Comparison of ENCODE assay signal across 16 cellular contexts in genomic region chr3:11549580-11550140, GRCh38.
DNase-seq lines count a peak whose midpoint lies in the region; ATAC-seq and TF ChIP-seq lines count a peak whose summit lies in the region.
"Had no signal": no experiment of that assay in that cellular context is flagged by ENCODE, and none has a peak within 500 bp of the region (broad histone marks: within the 10 kb centered on the region; RNA-seq: fewer than 3 reads in every experiment).

No MANE protein-coding gene starts in this region.

- H3K4me1 Mint-ChIP-seq in progenitor cell of endocrine pancreas (ENCODE audit: low read depth) = no peaks in the 10 kb centered on the region

- no peak for ATAC-seq in GM18498 (IDR thresholded peaks at IDR 0.05; ENCODE audit: unreplicated experiment)

- H3K36me3 ChIP-seq in BLaER1 treated with 17β-estradiol and CSF1 and Interleukin-3, amounts not matched to agents 10 nM and 100 nM = peaks cover 20 to 45% (median 26%) of the 10 kb centered on the region in 11 experiments
- H3K36me3 ChIP-seq: colonic mucosa had no signal

- no peaks in the 10 kb centered on the region for H3K27me3 ChIP-seq in BLaER1 treated with 17β-estradiol and CSF1 and Interleukin-3, amounts not matched to agents 10 nM and 100 nM
- H3K27me3 ChIP-seq: colonic mucosa, upper lobe of left lung had no signal

- H3K36me3 Mint-ChIP-seq in progenitor cell of endocrine pancreas (ENCODE audit: insufficient read depth) = peaks cover 22% of the 10 kb centered on the region

- no peak overlapping the region; a peak in 1 of 22 replicates for H3K9ac ChIP-seq in BLaER1 treated with 17β-estradiol and CSF1 and Interleukin-3, amounts not matched to agents 10 nM and 100 nM

- H3K27ac Mint-ChIP-seq in progenitor cell of endocrine pancreas = peak overlapping the region; percentile 82
- H3K27ac Mint-ChIP-seq: activated CD4-positive, alpha-beta memory T cell treated with anti-CD3 and anti-CD28 coated beads for 36 hours; activated T-helper 1 cell treated with anti-CD3 and anti-CD28 coated beads, Interleukin-12 subunit alpha, Interleukin-12 subunit beta, Interleukin-2, Interleukin-4 antibody, amounts not matched to agents 30 ng/mL and 10 ng/mL and 1 ng/mL, durations not matched to agents 14 hours and 24 hours and 36 hours had no signal

- H4K20me1 ChIP-seq in BLaER1 treated with 17β-estradiol and CSF1 and Interleukin-3, amounts not matched to agents 10 nM and 100 nM = peaks cover 9 to 100% (median 77%) of the 10 kb centered on the region in 11 experiments; a peak in 21 of 22 replicates

- 0 out of 22 replicates have a peak overlapping the region, but pooled peaks of 1 of the 11 experiments have one; percentile 10 for H3K27ac ChIP-seq in BLaER1 treated with 17β-estradiol and CSF1 and Interleukin-3, amounts not matched to agents 10 nM and 100 nM
- H3K27ac ChIP-seq: colonic mucosa had no signal

- in situ Hi-C loops in GM13976 (cut with MboI; ENCODE audit: low sequenced_read_pairs, unreplicated experiment) = no loop called here

- peak overlapping the region in 10 of 11 experiments; percentile 20 to 65 (median 50); a peak in 17 of 22 replicates for H3K4me2 ChIP-seq in BLaER1 treated with 17β-estradiol and CSF1 and Interleukin-3, amounts not matched to agents 10 nM and 100 nM

- DNase-seq in NCI-H526 (lab: John Stamatoyannopoulos, UW) (peak; percentile 40 to 82), fibroblast of gingiva (ENCODE audit: low read depth) (peak; percentile 79), progenitor cell of endocrine pancreas (ENCODE audit: low spot score, unreplicated experiment) (no peak), NCI-H446 (lab: John Stamatoyannopoulos, UW) (no peak), dermis blood vessel endothelial cell (no peak), GM13976 (ENCODE audit: low spot score) (no peak)
- DNase-seq: activated CD4-positive, alpha-beta memory T cell treated with anti-CD3 and anti-CD28 coated beads for 36 hours; colonic mucosa; DMS79; GOT3; MV-4-11; retina had no signal

- H3K9me3 Mint-ChIP-seq in progenitor cell of endocrine pancreas (ENCODE audit: low read depth) = no peaks in the 10 kb centered on the region

- no peaks in the 10 kb centered on the region for H3K27me3 Mint-ChIP-seq in progenitor cell of endocrine pancreas
- H3K27me3 Mint-ChIP-seq: activated CD4-positive, alpha-beta memory T cell treated with anti-CD3 and anti-CD28 coated beads for 36 hours had no signal

- H3K9me3 ChIP-seq in BLaER1 treated with 17β-estradiol and CSF1 and Interleukin-3, amounts not matched to agents 10 nM and 100 nM (replicated peaks in 1 of 11) = peaks cover 0 to 3% (median 0%) of the 10 kb centered on the region in 11 experiments; a peak in 1 of 22 replicates
- H3K9me3 ChIP-seq: colonic mucosa, upper lobe of left lung had no signal

- no peak overlapping the region for H3K4me3 ChIP-seq in BLaER1 treated with 17β-estradiol and CSF1 and Interleukin-3, amounts not matched to agents 10 nM and 100 nM
- H3K4me3 ChIP-seq: colonic mucosa, upper lobe of left lung had no signal

- H3K4me1 ChIP-seq in BLaER1 treated with 17β-estradiol and CSF1 and Interleukin-3, amounts not matched to agents 10 nM and 100 nM = peaks cover 33 to 54% (median 35%) of the 10 kb centered on the region in 10 experiments
- H3K4me1 ChIP-seq: colonic mucosa had no signal

- TF ChIP-seq CTCF in progenitor cell of endocrine pancreas (IDR thresholded peaks at IDR 0.05; ENCODE audit: unreplicated experiment) (no peak), GM13976 (IDR thresholded peaks at IDR 0.05; ENCODE audit: borderline replicate concordance, control extremely low read depth, extremely low read depth, insufficient read depth, missing control alignments) (no peak)

- H3K4me3 Mint-ChIP-seq in progenitor cell of endocrine pancreas (ENCODE audit: low read depth) = no peak overlapping the region
- H3K4me3 Mint-ChIP-seq: activated CD4-positive, alpha-beta memory T cell treated with anti-CD3 and anti-CD28 coated beads for 36 hours; activated T-helper 1 cell treated with anti-CD3 and anti-CD28 coated beads, Interleukin-12 subunit alpha, Interleukin-12 subunit beta, Interleukin-2, Interleukin-4 antibody, amounts not matched to agents 30 ng/mL and 10 ng/mL and 1 ng/mL, durations not matched to agents 14 hours and 24 hours and 36 hours had no signal

Comparison
In these comparisons a context has a peak if more than half of its experiments do, and no peak if none do; other contexts are left out.
1. DNase-seq: peak in NCI-H526 (2 of 2) and fibroblast of gingiva (single experiment); none in progenitor cell of endocrine pancreas (single experiment), NCI-H446 (0 of 2), dermis blood vessel endothelial cell (single experiment) and GM13976 (single experiment).